ENCODE assay signal across 2 cellular contexts in genomic region chr18:40281356-40281755, GRCh38.
DNase-seq lines count a peak whose midpoint lies in the region.
"Not testable (repeated sequence)": the region's sequence is repeated elsewhere in the genome, so short reads cannot be mapped to it uniquely, and the experiment has no call there.

No MANE protein-coding gene starts in this region.

- intact Hi-C loops in posterior vena cava (cut with DNase I), result not testable (repeated sequence)

- DNase-seq in activated gamma-delta T cell (lab: John Stamatoyannopoulos, UW) (peak; percentile 5), posterior vena cava (ENCODE audit: low spot score) (peak; percentile 68)
